Comparison of ENCODE assay signal across 16 cellular contexts in genomic region chr15:29914441-29915053, GRCh38.
DNase-seq lines count a peak whose midpoint lies in the region; ATAC-seq and TF ChIP-seq lines count a peak whose summit lies in the region.
"Had no signal": no experiment of that assay in that cellular context is flagged by ENCODE, and none has a peak within 500 bp of the region (broad histone marks: within the 10 kb centered on the region; RNA-seq: fewer than 3 reads in every experiment).

No MANE protein-coding gene starts in this region.

- ATAC-seq in heart right ventricle = peak in 6 of 8 donors; percentile 13 to 32 (median 25)
- peak; percentile 11 for ATAC-seq in sciatic nerve

- CTCF ChIA-PET in HEK293 (lab: Yijun Ruan, JAX) = interaction anchor here (1.6 kb wide), 1 partner anchor 11 kb away, joined by 6 read pairs; no protein-coding TSS in a partner anchor

- POLR2A ChIA-PET in HEK293 (lab: Yijun Ruan, JAX) = no interaction called here

- no peaks in the 10 kb centered on the region for H3K27me3 ChIP-seq in WERI-Rb-1 (ENCODE audit: insufficient read depth, low read depth, severe bottlenecking)
- H3K27me3 ChIP-seq in heart right ventricle = no peaks in the 10 kb centered on the region
- H3K27me3 ChIP-seq: breast epithelium had no signal

- no peak for TF ChIP-seq CTCF in HEK293 (tag by site-specific recombination; IDR thresholded peaks at IDR 0.05)
- no peak for TF ChIP-seq CTCF in WERI-Rb-1 (IDR thresholded peaks at IDR 0.05; ENCODE audit: low read depth, low read length)
- no peak for TF ChIP-seq CTCF in heart right ventricle (IDR thresholded peaks at IDR 0.05)

- H3K4me3 ChIP-seq in HEK293 (ENCODE audit: low read depth, low read length) (no peak overlapping the region), WERI-Rb-1 (ENCODE audit: low read depth, low read length) (peak overlapping the region; percentile 16), heart right ventricle (no peak overlapping the region)
- H3K4me3 ChIP-seq: breast epithelium had no signal

- H3K36me3 ChIP-seq in HEK293 (ENCODE audit: control insufficient read depth in 2 of 2, insufficient read depth in 1 of 2, low read length in 2 of 2) (no peaks in the 10 kb centered on the region), WERI-Rb-1 (no peaks in the 10 kb centered on the region), heart right ventricle (no peaks in the 10 kb centered on the region)
- H3K36me3 ChIP-seq: breast epithelium had no signal

- 43 to 57% methylated on average over 8 of the region's 8 CpGs for WGBS in heart right ventricle, 2 donors

- H3K9me3 ChIP-seq in HEK293 (ENCODE audit: control insufficient read depth, insufficient read depth, low read depth, low read length) (no peaks in the 10 kb centered on the region), WERI-Rb-1 (ENCODE audit: severe bottlenecking) (no peaks in the 10 kb centered on the region), heart right ventricle (peaks cover 0 to 14% (median 0%) of the 10 kb centered on the region in 11 donors)

- H3K27ac ChIP-seq in HEK293 (ENCODE audit: extremely low read depth, low read depth, low read length) (no peak overlapping the region), WERI-Rb-1 (peak overlapping the region; percentile 78), heart right ventricle (peak overlapping the region in 8 of 10 donors; percentile 29 to 86 (median 72))
- H3K27ac ChIP-seq: breast epithelium had no signal

- intact Hi-C loops in heart right ventricle (cut with DNase I) (loop anchor here in 7 of 10 donors (5.0 to 10.0 kb wide), 5 partner anchors 42 to 162 kb away; partner anchors contain the start of gene TJP1 (in 4 of the 7)), sciatic nerve (cut with DNase I) (no loop called here)

- H3K4me1 ChIP-seq in HEK293 (ENCODE audit: control insufficient read depth, insufficient read depth, low read length) (peaks cover 17% of the 10 kb centered on the region), heart right ventricle (peaks cover 3 to 58% (median 34%) of the 10 kb centered on the region in 9 donors)
- H3K4me1 ChIP-seq: breast epithelium had no signal

- DNase-seq in WERI-Rb-1 = peak; percentile 84
- DNase-seq in heart right ventricle = no peak
- DNase-seq in sciatic nerve (ENCODE audit: low spot score) = no peak
- no peak for DNase-seq in LoVo (ENCODE audit: low spot score)
- DNase-seq in NCI-H510A (lab: John Stamatoyannopoulos, UW) = no peak
- DNase-seq in NOMO-1 (lab: John Stamatoyannopoulos, UW; ENCODE audit: unreplicated experiment in 2 of 2) = no peak
- DNase-seq: activated T-cell treated with anti-CD3 and anti-CD28 coated beads, Interleukin-2, amount 50 U/mL, for 1 hour; effector memory CD4-positive, alpha-beta T cell; hippocampal formation; midbrain; MV-4-11; NCI-H2029; stimulated activated CD4-positive, alpha-beta T cell treated with anti-CD3 and anti-CD28 coated beads, Interleukin-4, amount 100 ng/mL, for 1 hour; SW 1271 had no signal

TF ChIP-seq in HEK293, 187 proteins besides CTCF, POLR2A, EP300 and RAD21:
- TF ChIP-seq ZNF132 (tag by site-specific recombination; IDR thresholded peaks at IDR 0.05; ENCODE audit: borderline replicate concordance) (no peak), ZNF266 (tag by site-specific recombination; IDR thresholded peaks at IDR 0.05; ENCODE audit: low read depth) (no peak), ZNF555 (tag by site-specific recombination; conservative IDR thresholded peaks at IDR 0.05) (no peak), ZNF843 (tag by site-specific recombination; IDR thresholded peaks at IDR 0.05) (no peak), ZNF791 (tag by site-specific recombination; IDR thresholded peaks at IDR 0.05) (no peak), IKZF3 (tag by site-specific recombination; IDR thresholded peaks at IDR 0.05) (no peak), ZBTB7A (tag by site-specific recombination; IDR thresholded peaks at IDR 0.05; ENCODE audit: low read depth) (no peak), ZNF560 (tag by site-specific recombination; IDR thresholded peaks at IDR 0.05; ENCODE audit: borderline replicate concordance) (no peak), ZFHX2 (tag by site-specific recombination; conservative IDR thresholded peaks at IDR 0.05) (peak; percentile 59), WT1 (tag by site-specific recombination; IDR thresholded peaks at IDR 0.05) (0 out of 2 replicates have a peak, but pooled peaks have one; percentile 13), ZNF571 (tag by site-specific recombination; IDR thresholded peaks at IDR 0.05) (no peak), ZNF19 (tag by site-specific recombination; IDR thresholded peaks at IDR 0.05; ENCODE audit: low read depth) (no peak), ZIC2 (tag by site-specific recombination; IDR thresholded peaks at IDR 0.05) (peak; percentile 65), GLIS1 (tag by site-specific recombination; IDR thresholded peaks at IDR 0.05) (peak; percentile 68), ZEB2 (tag by site-specific recombination; IDR thresholded peaks at IDR 0.05) (no peak), EGR2 (tag by site-specific recombination; IDR thresholded peaks at IDR 0.05; ENCODE audit: low read depth) (peak; percentile 20; the same call in 1 of the 2 replicates)
- TF ChIP-seq, protein P1, sequence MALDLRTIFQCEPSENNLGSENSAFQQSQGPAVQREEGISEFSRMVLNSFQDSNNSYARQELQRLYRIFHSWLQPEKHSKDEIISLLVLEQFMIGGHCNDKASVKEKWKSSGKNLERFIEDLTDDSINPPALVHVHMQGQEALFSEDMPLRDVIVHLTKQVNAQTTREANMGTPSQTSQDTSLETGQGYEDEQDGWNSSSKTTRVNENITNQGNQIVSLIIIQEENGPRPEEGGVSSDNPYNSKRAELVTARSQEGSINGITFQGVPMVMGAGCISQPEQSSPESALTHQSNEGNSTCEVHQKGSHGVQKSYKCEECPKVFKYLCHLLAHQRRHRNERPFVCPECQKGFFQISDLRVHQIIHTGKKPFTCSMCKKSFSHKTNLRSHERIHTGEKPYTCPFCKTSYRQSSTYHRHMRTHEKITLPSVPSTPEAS (tag by site-specific recombination; IDR thresholded peaks at IDR 0.05) = peak; percentile 96
- TF ChIP-seq, protein P2, sequence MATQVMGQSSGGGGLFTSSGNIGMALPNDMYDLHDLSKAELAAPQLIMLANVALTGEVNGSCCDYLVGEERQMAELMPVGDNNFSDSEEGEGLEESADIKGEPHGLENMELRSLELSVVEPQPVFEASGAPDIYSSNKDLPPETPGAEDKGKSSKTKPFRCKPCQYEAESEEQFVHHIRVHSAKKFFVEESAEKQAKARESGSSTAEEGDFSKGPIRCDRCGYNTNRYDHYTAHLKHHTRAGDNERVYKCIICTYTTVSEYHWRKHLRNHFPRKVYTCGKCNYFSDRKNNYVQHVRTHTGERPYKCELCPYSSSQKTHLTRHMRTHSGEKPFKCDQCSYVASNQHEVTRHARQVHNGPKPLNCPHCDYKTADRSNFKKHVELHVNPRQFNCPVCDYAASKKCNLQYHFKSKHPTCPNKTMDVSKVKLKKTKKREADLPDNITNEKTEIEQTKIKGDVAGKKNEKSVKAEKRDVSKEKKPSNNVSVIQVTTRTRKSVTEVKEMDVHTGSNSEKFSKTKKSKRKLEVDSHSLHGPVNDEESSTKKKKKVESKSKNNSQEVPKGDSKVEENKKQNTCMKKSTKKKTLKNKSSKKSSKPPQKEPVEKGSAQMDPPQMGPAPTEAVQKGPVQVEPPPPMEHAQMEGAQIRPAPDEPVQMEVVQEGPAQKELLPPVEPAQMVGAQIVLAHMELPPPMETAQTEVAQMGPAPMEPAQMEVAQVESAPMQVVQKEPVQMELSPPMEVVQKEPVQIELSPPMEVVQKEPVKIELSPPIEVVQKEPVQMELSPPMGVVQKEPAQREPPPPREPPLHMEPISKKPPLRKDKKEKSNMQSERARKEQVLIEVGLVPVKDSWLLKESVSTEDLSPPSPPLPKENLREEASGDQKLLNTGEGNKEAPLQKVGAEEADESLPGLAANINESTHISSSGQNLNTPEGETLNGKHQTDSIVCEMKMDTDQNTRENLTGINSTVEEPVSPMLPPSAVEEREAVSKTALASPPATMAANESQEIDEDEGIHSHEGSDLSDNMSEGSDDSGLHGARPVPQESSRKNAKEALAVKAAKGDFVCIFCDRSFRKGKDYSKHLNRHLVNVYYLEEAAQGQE (tag by site-specific recombination; IDR thresholded peaks at IDR 0.05) = no peak
